30 cellular contexts compared by ENCODE assay signal in genomic region chr16:23069844-23070243, GRCh38.
"Had no signal": no experiment of that assay in that cellular context is flagged by ENCODE, and none has a peak within 500 bp of the region (broad histone marks: within the 10 kb centered on the region; RNA-seq: fewer than 3 reads in every experiment).

No MANE protein-coding gene starts in this region.

- ATAC-seq: activated CD4-positive, CD25-positive, alpha-beta regulatory T cell treated with anti-CD3 and anti-CD28 coated beads, Interleukin-2, amount 50 U/mL, for 24 hours; activated CD8-positive, alpha-beta memory T cell treated with anti-CD3 and anti-CD28 coated beads, Interleukin-2, amount 10 ng/mL, durations not matched to agents 7 days and 5 days; activated CD8-positive, alpha-beta T cell treated with anti-CD3 and anti-CD28 coated beads, Interleukin-2, amount 10 ng/mL, durations not matched to agents 7 days and 5 days; activated T-cell treated with anti-CD3 and anti-CD28 coated beads, Interleukin-2, amount 50 U/mL, for 72 hours; body of pancreas; esophagus mucosa; foreskin keratinocyte; gastrocnemius medialis; T-helper 17 cell had no signal

- H3K27ac ChIP-seq: body of pancreas, colonic mucosa, foreskin keratinocyte, WERI-Rb-1 had no signal

- H3K9me3 Mint-ChIP-seq: activated B cell treated with CpG ODN at 0.5 μM for 24 hours; activated CD4-positive, alpha-beta memory T cell treated with anti-CD3 and anti-CD28 coated beads for 36 hours; activated T-cell treated with anti-CD3 and anti-CD28 coated beads, Interleukin-2, amount 50 U/mL, for 72 hours; endodermal cell; T-helper 2 cell treated with Interferon-gamma antibody and Interleukin-4, amounts not matched to agents 5 μg/mL and 100 μg/mL, for 36 hours had no signal

- H3K4me1 ChIP-seq: body of pancreas, colonic mucosa had no signal

- H3K4me1 Mint-ChIP-seq: activated B cell treated with CpG ODN at 0.5 μM for 24 hours, endodermal cell had no signal

- H3K36me3 ChIP-seq: colonic mucosa had no signal

- H3K4me3 Mint-ChIP-seq: activated B cell treated with CpG ODN at 0.5 μM for 24 hours; activated CD4-positive, alpha-beta memory T cell treated with anti-CD3 and anti-CD28 coated beads for 36 hours; activated CD8-positive, alpha-beta memory T cell treated with anti-CD3 and anti-CD28 coated beads, Interleukin-2, amount 10 ng/mL, durations not matched to agents 7 days and 5 days; activated CD8-positive, alpha-beta T cell treated with anti-CD3 and anti-CD28 coated beads, Interleukin-2, amount 10 ng/mL, durations not matched to agents 7 days and 5 days; activated naive CD8-positive, alpha-beta T cell; activated T-cell treated with anti-CD3 and anti-CD28 coated beads, Interleukin-2, amount 50 U/mL, for 72 hours; endodermal cell; T-helper 17 cell; T-helper 2 cell treated with Interferon-gamma antibody and Interleukin-4, amounts not matched to agents 5 μg/mL and 100 μg/mL, for 36 hours had no signal

- H3K9me3 ChIP-seq: body of pancreas, colonic mucosa, gastrocnemius medialis had no signal

- DNase-seq: activated B cell treated with CpG ODN at 0.5 μM for 24 hours; activated CD4-positive, alpha-beta memory T cell treated with anti-CD3 and anti-CD28 coated beads for 36 hours; activated CD4-positive, alpha-beta T cell treated with anti-CD3 and anti-CD28 coated beads for 48 hours; activated CD8-positive, alpha-beta memory T cell treated with anti-CD3 and anti-CD28 coated beads, Interleukin-2, amount 10 ng/mL, durations not matched to agents 7 days and 5 days; activated CD8-positive, alpha-beta memory T cell treated with anti-CD3 and anti-CD28 coated beads, Interleukin-2, amount 50 U/mL, for 4 hours; activated CD8-positive, alpha-beta T cell treated with anti-CD3 and anti-CD28 coated beads, Interleukin-2, amount 10 ng/mL, durations not matched to agents 7 days and 5 days; activated gamma-delta T cell treated with Interleukin-2 at 50 U/mL for 16 hours; activated naive CD4-positive, alpha-beta T cell treated with anti-CD3 and anti-CD28 coated beads, Interleukin-2, amount 50 U/mL, for 16 hours; activated naive CD4-positive, alpha-beta T cell treated with Interleukin-2 at 50 U/mL for 16 hours; activated T-cell treated with anti-CD3 and anti-CD28 coated beads, Interleukin-2, amount 50 U/mL, for 1 hour; activated T-cell treated with anti-CD3 and anti-CD28 coated beads, Interleukin-2, amount 50 U/mL, for 72 hours; amniotic stem cell; aorta; body of pancreas; central memory CD4-positive, alpha-beta T cell; cerebellar nuclear complex; colonic mucosa; effector memory CD4-positive, alpha-beta T cell; endodermal cell; foreskin keratinocyte; gastrocnemius medialis; glutamatergic neuron; T-helper 1 cell; T-helper 17 cell; T1000; WERI-Rb-1 had no signal

- H3K27ac Mint-ChIP-seq: activated B cell treated with CpG ODN at 0.5 μM for 24 hours; activated CD4-positive, alpha-beta memory T cell treated with anti-CD3 and anti-CD28 coated beads for 36 hours; activated CD8-positive, alpha-beta memory T cell treated with anti-CD3 and anti-CD28 coated beads, Interleukin-2, amount 10 ng/mL, durations not matched to agents 7 days and 5 days; activated CD8-positive, alpha-beta T cell treated with anti-CD3 and anti-CD28 coated beads, Interleukin-2, amount 10 ng/mL, durations not matched to agents 7 days and 5 days; activated naive CD8-positive, alpha-beta T cell; activated T-cell treated with anti-CD3 and anti-CD28 coated beads, Interleukin-2, amount 50 U/mL, for 72 hours; endodermal cell; T-helper 17 cell; T-helper 2 cell treated with Interferon-gamma antibody and Interleukin-4, amounts not matched to agents 5 μg/mL and 100 μg/mL, for 36 hours had no signal

- H3K27me3 ChIP-seq: body of pancreas, colonic mucosa, foreskin keratinocyte, gastrocnemius medialis had no signal

- H3K4me3 ChIP-seq: body of pancreas, colonic mucosa, gastrocnemius medialis had no signal
